17 cellular contexts compared by ENCODE assay signal in the genomic region with DNA sequence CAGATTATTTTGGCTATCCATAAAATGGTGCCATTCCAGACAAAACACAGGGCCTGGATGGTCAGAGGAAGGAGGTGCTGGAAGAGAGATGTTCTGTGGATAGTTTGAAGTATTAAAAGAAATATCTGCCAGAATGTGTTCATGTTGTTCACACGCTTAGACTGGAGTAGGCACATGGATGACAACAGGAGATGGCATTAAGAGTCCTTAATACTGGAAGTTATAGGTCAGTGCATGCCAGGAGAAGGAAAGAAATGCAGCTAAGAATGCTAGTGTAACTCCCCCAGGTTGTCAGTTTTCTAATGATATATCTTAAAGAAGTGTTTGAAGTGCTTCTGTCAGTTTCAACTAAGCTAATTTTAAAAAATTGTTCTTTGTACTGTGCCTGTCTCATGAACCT. TPM values are rescaled to one million over a fixed set of nuclear protein-coding genes. Genes with fewer than 3 reads are reported as not detected.
DNase-seq lines count a peak whose midpoint lies in the region; ATAC-seq and TF ChIP-seq lines count a peak whose summit lies in the region.
"Had no signal": no experiment of that assay in that cellular context is flagged by ENCODE, and none has a peak within 500 bp of the region (broad histone marks: within the 10 kb centered on the region; RNA-seq: fewer than 3 reads in every experiment).

No MANE protein-coding gene starts in this region.

- H3K36me3 Mint-ChIP-seq in nephron (ENCODE audit: low read depth) = peaks cover 17% of the 10 kb centered on the region
- H3K36me3 Mint-ChIP-seq in activated CD4-positive, alpha-beta T cell treated with anti-CD3 and anti-CD28 coated beads, Interleukin-2, amount 10 ng/mL, durations not matched to agents 24 days and 14 days (ENCODE audit: low read depth) = no peaks in the 10 kb centered on the region
- H3K36me3 Mint-ChIP-seq in activated naive CD4-positive, alpha-beta T cell treated with anti-CD3 and anti-CD28 coated beads for 36 hours (ENCODE audit: low read depth) = no peaks in the 10 kb centered on the region
- H3K36me3 Mint-ChIP-seq: IgD-negative memory B cell had no signal

- H3K9ac ChIP-seq in IMR-90 (ENCODE audit: low read depth, low read length) (no peak overlapping the region), neuronal stem cell (ENCODE audit: low read depth, low read length, poor library complexity) (no peak overlapping the region)

- H4K5ac ChIP-seq in IMR-90 (ENCODE audit: low read depth, low read length) = no peak overlapping the region

- no peak overlapping the region for H2BK20ac ChIP-seq in IMR-90 (ENCODE audit: low read depth, low read length)

- H2BK120ac ChIP-seq in IMR-90 (ENCODE audit: low read depth, low read length) = no peak overlapping the region
- H2BK120ac ChIP-seq in neuronal stem cell (ENCODE audit: low read depth, low read length) = no peak overlapping the region

- no peaks in the 10 kb centered on the region; a peak in 1 of 4 replicates for H3K79me1 ChIP-seq in IMR-90 (ENCODE audit: low read depth in 1 of 2, low read length in 2 of 2)
- peaks cover 2% of the 10 kb centered on the region for H3K79me1 ChIP-seq in neuronal stem cell (ENCODE audit: low read depth, low read length)

- TF ChIP-seq POLR2A in IMR-90 (IDR thresholded peaks at IDR 0.05; ENCODE audit: low read depth, low read length) (no peak), suprapubic skin (IDR thresholded peaks at IDR 0.05) (no peak)

- dilution Hi-C loops in IMR-90 (cut with HindIII; ENCODE audit: low sequenced_read_pairs, unreplicated experiment) = no loop called here

- H2AFZ ChIP-seq in IMR-90 (replicated peaks; ENCODE audit: low read length, poor library complexity) = no peak overlapping the region
- no peak overlapping the region for H2AFZ ChIP-seq in neuronal stem cell (ENCODE audit: low read length)
- H2AFZ ChIP-seq: PC-9 had no signal

- in situ Hi-C loops in IMR-90 (cut with MboI; ENCODE audit: low sequenced_read_pairs) = no loop called here

- H3K9me3 ChIP-seq in IMR-90 (ENCODE audit: control insufficient read depth, insufficient read depth, low read length) = no peaks in the 10 kb centered on the region
- H3K9me3 ChIP-seq in suprapubic skin = no peaks in the 10 kb centered on the region
- no peaks in the 10 kb centered on the region for H3K9me3 ChIP-seq in neuronal stem cell (replicated peaks in 1 of 2; ENCODE audit: control insufficient read depth in 2 of 2, insufficient read depth in 1 of 2, low read depth in 1 of 2, low read length in 2 of 2)
- H3K9me3 ChIP-seq: HAP-1 had no signal

- H4K91ac ChIP-seq in IMR-90 (ENCODE audit: insufficient read depth, low read depth, low read length) (no peak overlapping the region), neuronal stem cell (ENCODE audit: low read depth, low read length, poor library complexity) (no peak overlapping the region)

- CTCF ChIA-PET in IMR-90 (lab: Yijun Ruan, JAX) = no interaction called here
- CTCF ChIA-PET in activated naive CD4-positive, alpha-beta T cell treated with anti-CD3 and anti-CD28 coated beads for 36 hours (lab: Charles Lee) = no interaction called here

- H3K23ac ChIP-seq in IMR-90 (ENCODE audit: low read depth, low read length) (no peak overlapping the region), neuronal stem cell (ENCODE audit: low read depth, low read length, poor library complexity) (no peak overlapping the region)

- H3K4me2 ChIP-seq in IMR-90 (ENCODE audit: low read depth, low read length) (no peak overlapping the region), neuronal stem cell (ENCODE audit: insufficient read depth, low read length, poor library complexity, severe bottlenecking) (no peak overlapping the region)
- H3K4me2 ChIP-seq: PC-9 had no signal

- H4K8ac ChIP-seq in IMR-90 (ENCODE audit: low read depth in 2 of 2, low read length in 2 of 2) (no peak overlapping the region), neuronal stem cell (ENCODE audit: low read depth, low read length) (no peak overlapping the region)

- peaks cover 75% of the 10 kb centered on the region for H3K4me1 Mint-ChIP-seq in nephron
- no peaks in the 10 kb centered on the region for H3K4me1 Mint-ChIP-seq in activated CD4-positive, alpha-beta T cell treated with anti-CD3 and anti-CD28 coated beads, Interleukin-2, amount 10 ng/mL, durations not matched to agents 24 days and 14 days
- no peaks in the 10 kb centered on the region for H3K4me1 Mint-ChIP-seq in activated naive CD4-positive, alpha-beta T cell treated with anti-CD3 and anti-CD28 coated beads for 36 hours (ENCODE audit: low read depth)

- DNase-seq in IMR-90 (no peak), caudate nucleus (lab: John Stamatoyannopoulos, UW) (no peak), suprapubic skin (ENCODE audit: low spot score in 2 of 2) (no peak), neuronal stem cell (ENCODE audit: low spot score) (no peak)
- no peak for DNase-seq in activated CD4-positive, alpha-beta T cell treated with anti-CD3 and anti-CD28 coated beads, Interleukin-2, amount 10 ng/mL, durations not matched to agents 24 days and 14 days
- no peak for DNase-seq in activated naive CD4-positive, alpha-beta T cell treated with anti-CD3 and anti-CD28 coated beads for 36 hours
- DNase-seq: NCI-H187 treated with DMSO at 0.1 percent for 48 hours, NCI-H2171, NCI-H446 treated with DMSO at 0.1 percent for 48 hours, NCI-H774, PC-9 had no signal

- no peak for TF ChIP-seq RAD21 in IMR-90 (IDR thresholded peaks at IDR 0.05; ENCODE audit: low read length)

- BruUV-seq in IMR-90 (replicated peaks; lab: Mats Ljungman, UMichigan) = no TSS peak

- no peaks in the 10 kb centered on the region for H4K20me1 ChIP-seq in IMR-90 (ENCODE audit: insufficient read depth, low read length)

- TF ChIP-seq EP300 in suprapubic skin (IDR thresholded peaks at IDR 0.05) = no peak

- H3K14ac ChIP-seq in IMR-90 (replicated peaks; ENCODE audit: low read depth, low read length) (no peak overlapping the region), neuronal stem cell (ENCODE audit: low read length) (no peak overlapping the region)

- H2BK15ac ChIP-seq in IMR-90 (ENCODE audit: low read depth, low read length) (no peak overlapping the region), neuronal stem cell (ENCODE audit: low read length) (no peak overlapping the region)

- TF ChIP-seq CTCF in IMR-90 (conservative IDR thresholded peaks at IDR 0.05; ENCODE audit: low read depth, low read length) = no peak
- no peak for TF ChIP-seq CTCF in nephron (IDR thresholded peaks at IDR 0.05; ENCODE audit: unreplicated experiment in 3 of 3)
- no peak for TF ChIP-seq CTCF in suprapubic skin (IDR thresholded peaks at IDR 0.05)

- peaks cover 6% of the 10 kb centered on the region; the same call in 1 of the 2 replicates for H3K9me1 ChIP-seq in IMR-90 (ENCODE audit: insufficient read depth, low read length)

- H3K27me3 ChIP-seq in IMR-90 (ENCODE audit: control insufficient read depth, insufficient read depth, low read length) = no peaks in the 10 kb centered on the region
- H3K27me3 ChIP-seq in suprapubic skin = no peaks in the 10 kb centered on the region
- H3K27me3 ChIP-seq in neuronal stem cell (ENCODE audit: control insufficient read depth in 3 of 3, insufficient read depth in 3 of 3, low read depth in 1 of 3, low read length in 3 of 3) = no peaks in the 10 kb centered on the region

- H2BK12ac ChIP-seq in neuronal stem cell (ENCODE audit: low read length) = no peak overlapping the region

- no peak overlapping the region for H3K4me3 ChIP-seq in IMR-90 (ENCODE audit: insufficient read depth, low read depth, low read length)
- H3K4me3 ChIP-seq in suprapubic skin = no peak overlapping the region
- no peak overlapping the region for H3K4me3 ChIP-seq in neuronal stem cell (ENCODE audit: low read length in 2 of 2)
- H3K4me3 ChIP-seq: HAP-1, PC-9 had no signal

- no peak overlapping the region for H2AK9ac ChIP-seq in IMR-90 (replicated peaks; ENCODE audit: low read depth, low read length, poor library complexity)

- ATAC-seq in IMR-90 (ENCODE audit: low read depth) = no peak

- intact Hi-C loops in IMR-90 (cut with micrococcal nuclease) = no loop called here
- intact Hi-C loops in activated CD4-positive, alpha-beta T cell treated with anti-CD3 and anti-CD28 coated beads, Interleukin-2, amount 10 ng/mL, durations not matched to agents 24 days and 14 days (cut with micrococcal nuclease) = no loop called here
- intact Hi-C loops in activated naive CD4-positive, alpha-beta T cell treated with anti-CD3 and anti-CD28 coated beads for 36 hours (cut with micrococcal nuclease) = no loop called here

- WGBS in IMR-90 (ENCODE audit: extremely low coverage in 2 of 2, insufficient read length in 1 of 2), 2 experiments = 100% methylated on average over 1 of the region's 1 CpG; no CpG with 5 or more reads in 1 of the 2 experiments
- 73% methylated on average over 1 of the region's 1 CpG for WGBS in suprapubic skin
- WGBS in neuronal stem cell (ENCODE audit: extremely low coverage in 2 of 2, insufficient read length in 2 of 2, insufficient replicate concordance in 1 of 2), 2 donors = no CpG with 5 or more reads among the region's 1 CpG

- H2BK5ac ChIP-seq in IMR-90 (ENCODE audit: low read depth, low read length, poor library complexity, severe bottlenecking) (no peak overlapping the region), neuronal stem cell (ENCODE audit: low read length) (no peak overlapping the region)

- peaks cover 3% of the 10 kb centered on the region for H3K27me3 Mint-ChIP-seq in nephron (ENCODE audit: low read depth)
- H3K27me3 Mint-ChIP-seq in activated CD4-positive, alpha-beta T cell treated with anti-CD3 and anti-CD28 coated beads, Interleukin-2, amount 10 ng/mL, durations not matched to agents 24 days and 14 days = peaks cover 28% of the 10 kb centered on the region
- H3K27me3 Mint-ChIP-seq in activated naive CD4-positive, alpha-beta T cell treated with anti-CD3 and anti-CD28 coated beads for 36 hours (ENCODE audit: low read depth) = peaks cover 11% of the 10 kb centered on the region

- no peaks in the 10 kb centered on the region for H3K9me3 Mint-ChIP-seq in nephron
- H3K9me3 Mint-ChIP-seq in activated CD4-positive, alpha-beta T cell treated with anti-CD3 and anti-CD28 coated beads, Interleukin-2, amount 10 ng/mL, durations not matched to agents 24 days and 14 days = no peaks in the 10 kb centered on the region
- no peaks in the 10 kb centered on the region for H3K9me3 Mint-ChIP-seq in activated naive CD4-positive, alpha-beta T cell treated with anti-CD3 and anti-CD28 coated beads for 36 hours

- peak overlapping the region in 1 of 3 experiments; percentile 58 for H3K4me3 Mint-ChIP-seq in nephron
- H3K4me3 Mint-ChIP-seq in activated CD4-positive, alpha-beta T cell treated with anti-CD3 and anti-CD28 coated beads, Interleukin-2, amount 10 ng/mL, durations not matched to agents 24 days and 14 days = no peak overlapping the region
- no peak overlapping the region for H3K4me3 Mint-ChIP-seq in activated naive CD4-positive, alpha-beta T cell treated with anti-CD3 and anti-CD28 coated beads for 36 hours
- H3K4me3 Mint-ChIP-seq: IgD-negative memory B cell had no signal

- H3K4me1 ChIP-seq in IMR-90 (ENCODE audit: control insufficient read depth, insufficient read depth, low read length) = peaks cover 19% of the 10 kb centered on the region
- H3K4me1 ChIP-seq in suprapubic skin = peaks cover 19% of the 10 kb centered on the region
- peaks cover 6 to 15% of the 10 kb centered on the region in 2 donors for H3K4me1 ChIP-seq in neuronal stem cell (ENCODE audit: control insufficient read depth in 2 of 2, insufficient read depth in 1 of 2, low read depth in 1 of 2, low read length in 2 of 2)

- H3K36me3 ChIP-seq in IMR-90 (ENCODE audit: control insufficient read depth, insufficient read depth, low read length) (peaks cover 2% of the 10 kb centered on the region; the same call in 1 of the 2 replicates), suprapubic skin (peaks cover 8% of the 10 kb centered on the region), neuronal stem cell (replicated peaks in 1 of 2; ENCODE audit: control insufficient read depth in 2 of 2, insufficient read depth in 2 of 2, low read length in 2 of 2) (peaks cover 0 to 21% of the 10 kb centered on the region in 2 donors)

- POLR2A ChIA-PET in IMR-90 (lab: Charles Lee; ENCODE audit: unreplicated experiment) = no interaction called here

- H3K4ac ChIP-seq in IMR-90 (ENCODE audit: low read depth, low read length) (no peak overlapping the region), neuronal stem cell (ENCODE audit: low read length) (no peak overlapping the region)

- H3K18ac ChIP-seq in IMR-90 (ENCODE audit: low read depth, low read length) (0 out of 2 replicates have a peak overlapping the region, but pooled peaks have one; percentile 76), neuronal stem cell (ENCODE audit: low read length) (no peak overlapping the region)

- peak overlapping the region; percentile 85 to 89 (median 87) for H3K27ac Mint-ChIP-seq in nephron
- H3K27ac Mint-ChIP-seq in activated CD4-positive, alpha-beta T cell treated with anti-CD3 and anti-CD28 coated beads, Interleukin-2, amount 10 ng/mL, durations not matched to agents 24 days and 14 days = no peak overlapping the region
- H3K27ac Mint-ChIP-seq in activated naive CD4-positive, alpha-beta T cell treated with anti-CD3 and anti-CD28 coated beads for 36 hours = no peak overlapping the region
- H3K27ac Mint-ChIP-seq: IgD-negative memory B cell had no signal

- H3K27ac ChIP-seq in IMR-90 (ENCODE audit: insufficient read depth, low read length) = no peak overlapping the region
- H3K27ac ChIP-seq in caudate nucleus (ENCODE audit: low read depth, low read length) = peak overlapping the region; percentile 89
- peak overlapping the region; percentile 30 for H3K27ac ChIP-seq in suprapubic skin
- H3K27ac ChIP-seq in neuronal stem cell (replicated peaks; ENCODE audit: low read length) = no peak overlapping the region
- H3K27ac ChIP-seq: PC-9 had no signal

- H2AK5ac ChIP-seq in IMR-90 (ENCODE audit: low read depth, low read length) (no peak overlapping the region), neuronal stem cell (ENCODE audit: low read depth, low read length) (no peak overlapping the region)

- no peak overlapping the region for H3K56ac ChIP-seq in IMR-90 (ENCODE audit: extremely low read depth, insufficient read depth, low read length)

RNA-seq across cellular contexts. Expression of a gene that starts 20.2 kb away (rescaled TPM):
- total RNA-seq in IMR-90 (2012; rRNA removed) (2.5 and 2.9 TPM in 2 replicates), suprapubic skin (10 to 100 TPM; 51.6 to 71.1 (median 60.9) TPM)
- polyA plus RNA-seq in IMR-90 (2012; rRNA removed) = 4.6 and 5.1 TPM in 2 replicates
- 2.1 and 4.9 TPM in 2 replicates for polyA plus RNA-seq in IMR-90 (2012; cell fraction: cytosol; rRNA removed)
- 2.4 and 2.8 TPM in 2 replicates for polyA plus RNA-seq in IMR-90 (2012; cell fraction: nucleus; rRNA removed; ENCODE audit: low replicate concordance)
- 2.0 TPM for polyA plus RNA-seq in neuronal stem cell (2013, experiment 1 of 2)
- 2.2 TPM for polyA plus RNA-seq in neuronal stem cell (2013, experiment 2 of 2)
- not detected in 2 replicates for total RNA-seq in activated CD4-positive, alpha-beta T cell treated with anti-CD3 and anti-CD28 coated beads, Interleukin-2, amount 10 ng/mL, durations not matched to agents 24 days and 14 days
- under 1 TPM; 0.17 to 0.35 TPM for total RNA-seq in activated naive CD4-positive, alpha-beta T cell treated with anti-CD3 and anti-CD28 coated beads for 36 hours
- polyA plus RNA-seq: IgD-negative memory B cell had no signal

RNA-seq across cellular contexts. Expression of a gene that starts 31.4 kb away (rescaled TPM):
- not detected in 2 replicates for total RNA-seq in IMR-90 (2012; rRNA removed)
- not detected in 2 replicates for polyA plus RNA-seq in IMR-90 (2012; rRNA removed)
- not detected in 2 replicates for polyA plus RNA-seq in IMR-90 (2012; cell fraction: cytosol; rRNA removed)
- polyA plus RNA-seq in IMR-90 (2012; cell fraction: nucleus; rRNA removed; ENCODE audit: low replicate concordance) = not detected in 2 replicates
- total RNA-seq in suprapubic skin = not detected
- not detected for polyA plus RNA-seq in neuronal stem cell (2013, experiment 1 of 2)
- polyA plus RNA-seq in neuronal stem cell (2013, experiment 2 of 2) = not detected
- not detected in 2 replicates for total RNA-seq in activated CD4-positive, alpha-beta T cell treated with anti-CD3 and anti-CD28 coated beads, Interleukin-2, amount 10 ng/mL, durations not matched to agents 24 days and 14 days
- not detected for total RNA-seq in activated naive CD4-positive, alpha-beta T cell treated with anti-CD3 and anti-CD28 coated beads for 36 hours
- total RNA-seq: LHCN-M2, PC-9, Right ventricle myocardium inferior had no signal
- polyA plus RNA-seq: BJ, IgD-negative memory B cell had no signal

Comparison
In these comparisons a context has a peak if more than half of its experiments do, and no peak if none do; other contexts are left out.
1. H3K27ac ChIP-seq: peak in caudate nucleus (single experiment) and suprapubic skin (single experiment); none in IMR-90 (single experiment) and neuronal stem cell (single experiment).
2. H3K27ac Mint-ChIP-seq: peak in nephron (3 of 3); none in activated CD4-positive, alpha-beta T cell treated with anti-CD3 and anti-CD28 coated beads, Interleukin-2, amount 10 ng/mL, durations not matched to agents 24 days and 14 days (single experiment) and activated naive CD4-positive, alpha-beta T cell treated with anti-CD3 and anti-CD28 coated beads for 36 hours (single experiment).
3. RNA of a gene that starts 20.2 kb away (total RNA-seq): 51.6 to 71.1 TPM in suprapubic skin; 2.5 to 2.9 TPM in IMR-90, 0.17 to 0.35 TPM in activated naive CD4-positive, alpha-beta T cell treated with anti-CD3 and anti-CD28 coated beads for 36 hours and not detected in activated CD4-positive, alpha-beta T cell treated with anti-CD3 and anti-CD28 coated beads, Interleukin-2, amount 10 ng/mL, durations not matched to agents 24 days and 14 days; every median in the first group is over 10 times any median in the second.